8 cellular contexts compared by ENCODE assay signal in genomic region chr3:38136807-38137614, GRCh38. TPM values are rescaled to one million over a fixed set of nuclear protein-coding genes. Genes with fewer than 3 reads are reported as not detected.
DNase-seq lines count a peak whose midpoint lies in the region; TF ChIP-seq lines count a peak whose summit lies in the region.

Gene ACAA1 (minus strand): TSS chr3:38137127. CDS start chr3:38137035, 92 bp downstream.

- no peak within 1 kb of the TSS for H4K5ac ChIP-seq in H9 (ENCODE audit: insufficient read length, low read depth, low read length)

- H3K9me3 ChIP-seq in H9 (ENCODE audit: control insufficient read depth, low read depth, low read length) (no peaks in the 10 kb centered on the region), MG63 (no peaks in the 10 kb centered on the region)

- peaks cover 18% of the 10 kb centered on the region for H3K23me2 ChIP-seq in H9 (ENCODE audit: insufficient read length, low read depth, low read length, poor library complexity, severe bottlenecking)

- H2BK12ac ChIP-seq in H9 (ENCODE audit: insufficient read length, low read depth, low read length): no peak within 1 kb of the TSS

- H3K23ac ChIP-seq in H9 (ENCODE audit: insufficient read length, low read depth, low read length): no peak within 1 kb of the TSS

- no peak within 1 kb of the TSS for H2AK5ac ChIP-seq in H9 (ENCODE audit: insufficient read length, low read length)

- H4K20me1 ChIP-seq in H9 (ENCODE audit: control insufficient read depth, insufficient read depth, insufficient read length): no peaks in the 10 kb centered on the region

- no peaks in the 10 kb centered on the region; the same call in 1 of the 2 replicates for H3K36me3 ChIP-seq in MG63

- H2BK20ac ChIP-seq in H9 (ENCODE audit: low read depth, low read length, poor library complexity, severe bottlenecking): no peak within 1 kb of the TSS

- no peaks in the 10 kb centered on the region for H3K27me3 ChIP-seq in H9 (ENCODE audit: insufficient read depth, low read length)
- H3K27me3 ChIP-seq in MG63: no peaks in the 10 kb centered on the region

- H3K27ac ChIP-seq in H9 (ENCODE audit: insufficient read length, low read depth, low read length): no peak within 1 kb of the TSS

- H3K14ac ChIP-seq in H9 (ENCODE audit: insufficient read depth, low read length): peak within 1 kb of the TSS; percentile 40; the same call in 1 of the 2 replicates

- H3K36me3 Mint-ChIP-seq in H9 (ENCODE audit: insufficient read depth in 1 of 3, low read depth in 3 of 3) (peaks cover 26 to 49% (median 28%) of the 10 kb centered on the region in 3 experiments), nephron (ENCODE audit: low read depth) (peaks cover 20% of the 10 kb centered on the region)
- H3K36me3 Mint-ChIP-seq in stimulated activated naive CD8-positive, alpha-beta T cell treated with anti-CD3 and anti-CD28 coated beads, Interleukin-15, Interleukin-2, amounts not matched to agents 100 ng/mL and 50 ng/mL, for 24 hours (ENCODE audit: low read depth): peaks cover 37% of the 10 kb centered on the region

- peaks cover 8% of the 10 kb centered on the region; the same call in 1 of the 2 replicates for H3K4me1 ChIP-seq in H9 (ENCODE audit: insufficient read depth, low read length)

- no peak within 1 kb of the TSS for H4K91ac ChIP-seq in H9 (ENCODE audit: insufficient read length, low read depth, low read length)

- peak within 1 kb of the TSS; percentile 84 to 96 (median 89) for H3K27ac Mint-ChIP-seq in H9
- peak within 1 kb of the TSS; percentile 79 to 91 (median 90) for H3K27ac Mint-ChIP-seq in nephron
- peak within 1 kb of the TSS; percentile 95 for H3K27ac Mint-ChIP-seq in stimulated activated naive CD8-positive, alpha-beta T cell treated with anti-CD3 and anti-CD28 coated beads, Interleukin-15, Interleukin-2, amounts not matched to agents 100 ng/mL and 50 ng/mL, for 24 hours

- no CpG with 5 or more reads among the region's 62 CpGs for WGBS in H9 (ENCODE audit: extremely low coverage, insufficient read length, low lambda C conversion rate)

- peak within 1 kb of the TSS; percentile 80 for H3K9ac ChIP-seq in H9 (ENCODE audit: extremely low read depth, insufficient read length, low read length)

- no peaks in the 10 kb centered on the region for H3K79me1 ChIP-seq in H9 (ENCODE audit: insufficient read depth, low read depth, low read length, poor library complexity, severe bottlenecking)

- H4K8ac ChIP-seq in H9 (replicated peaks; ENCODE audit: insufficient read length, low read depth, low read length): no peak within 1 kb of the TSS

- peaks cover 37 to 42% of the 10 kb centered on the region in 2 experiments for H3K4me1 Mint-ChIP-seq in H9
- H3K4me1 Mint-ChIP-seq in nephron: peaks cover 42% of the 10 kb centered on the region
- H3K4me1 Mint-ChIP-seq in stimulated activated naive CD8-positive, alpha-beta T cell treated with anti-CD3 and anti-CD28 coated beads, Interleukin-15, Interleukin-2, amounts not matched to agents 100 ng/mL and 50 ng/mL, for 24 hours (ENCODE audit: low read depth): peaks cover 72% of the 10 kb centered on the region

- H3K9me3 Mint-ChIP-seq in H9 (no peaks in the 10 kb centered on the region; a peak in 1 of 5 replicates), nephron (no peaks in the 10 kb centered on the region)
- H3K9me3 Mint-ChIP-seq in stimulated activated naive CD8-positive, alpha-beta T cell treated with anti-CD3 and anti-CD28 coated beads, Interleukin-15, Interleukin-2, amounts not matched to agents 100 ng/mL and 50 ng/mL, for 24 hours: no peaks in the 10 kb centered on the region

- H3K56ac ChIP-seq in H9 (ENCODE audit: insufficient read length, low read depth, low read length): no peak within 1 kb of the TSS

- H3K4me3 ChIP-seq in MG63 (peak within 1 kb of the TSS; percentile 68), fibroblast of pulmonary artery (replicated peaks; ENCODE audit: low read depth, low read length) (peak within 1 kb of the TSS; percentile 83)

- no peak within 1 kb of the TSS for H2BK15ac ChIP-seq in H9 (ENCODE audit: low read depth, low read length)

- peak; percentile 99 for DNase-seq in ELR (ENCODE audit: low read depth)
- DNase-seq in H9: peak; percentile 100
- DNase-seq in MG63: peak; percentile 98
- DNase-seq in SHP77 treated with DMSO at 0.1 percent for 48 hours (lab: John Stamatoyannopoulos, UW): peak; percentile 98
- DNase-seq in activated effector memory CD4-positive, alpha-beta T cell treated with anti-CD3 and anti-CD28 coated beads, Interleukin-2, amount 50 U/mL, for 16 hours: peak; percentile 99
- peak; percentile 99 for DNase-seq in fibroblast of pulmonary artery (ENCODE audit: low read depth)

- peak within 1 kb of the TSS; percentile 91 to 92 for H3K4me3 Mint-ChIP-seq in H9
- peak within 1 kb of the TSS; percentile 82 to 93 (median 90) for H3K4me3 Mint-ChIP-seq in nephron
- H3K4me3 Mint-ChIP-seq in stimulated activated naive CD8-positive, alpha-beta T cell treated with anti-CD3 and anti-CD28 coated beads, Interleukin-15, Interleukin-2, amounts not matched to agents 100 ng/mL and 50 ng/mL, for 24 hours: peak within 1 kb of the TSS; percentile 92

- no peak within 1 kb of the TSS for H2BK120ac ChIP-seq in H9 (ENCODE audit: low read depth, low read length, poor library complexity, severe bottlenecking)

- H3K27me3 Mint-ChIP-seq in H9 (ENCODE audit: low read depth) (no peaks in the 10 kb centered on the region; the same call in 1 of the 2 replicates), nephron (ENCODE audit: low read depth) (no peaks in the 10 kb centered on the region)
- no peaks in the 10 kb centered on the region for H3K27me3 Mint-ChIP-seq in stimulated activated naive CD8-positive, alpha-beta T cell treated with anti-CD3 and anti-CD28 coated beads, Interleukin-15, Interleukin-2, amounts not matched to agents 100 ng/mL and 50 ng/mL, for 24 hours

- peak within 1 kb of the TSS; percentile 80 for H3K4me2 ChIP-seq in H9 (ENCODE audit: insufficient read depth, insufficient read length, low read length)

- no peak within 1 kb of the TSS for H3K4ac ChIP-seq in H9 (ENCODE audit: low read depth, low read length)

- H3K79me2 ChIP-seq in H9 (ENCODE audit: insufficient read depth, low read length): no peaks in the 10 kb centered on the region

- H3K18ac ChIP-seq in H9 (ENCODE audit: insufficient read length, low read depth, low read length): no peak within 1 kb of the TSS

- H2AFZ ChIP-seq in H9 (ENCODE audit: low read length): no peak within 1 kb of the TSS

- no peak within 1 kb of the TSS for H3T11ph ChIP-seq in H9 (ENCODE audit: low read length)

- no peak for TF ChIP-seq CTCF in H9 (conservative IDR thresholded peaks at IDR 0.05)
- TF ChIP-seq CTCF in fibroblast of pulmonary artery (IDR thresholded peaks at IDR 0.05; ENCODE audit: low read length, missing control alignments): no peak
- no peak for TF ChIP-seq CTCF in nephron (IDR thresholded peaks at IDR 0.05; ENCODE audit: unreplicated experiment in 3 of 3)

- no peak within 1 kb of the TSS for H2BK5ac ChIP-seq in H9 (ENCODE audit: insufficient read length, low read length)

RNA-seq across cellular contexts. Expression of gene ACAA1, which starts in this region (rescaled TPM):
- total RNA-seq in H9 (2021): 41.9 and 44.3 TPM in 2 replicates
- 9.7 and 31.8 TPM in 2 replicates for total RNA-seq in MG63 (2014; rRNA removed; shearing (Covaris generic); ENCODE audit: low replicate concordance)
